Comparison of ENCODE assay signal across 24 cellular contexts in genomic region chr14:102502571-102502970, GRCh38.
"Had no signal": no experiment of that assay in that cellular context is flagged by ENCODE, and none has a peak within 500 bp of the region (broad histone marks: within the 10 kb centered on the region; RNA-seq: fewer than 3 reads in every experiment).

No MANE protein-coding gene starts in this region.

- H3K36me3 ChIP-seq: prostate gland had no signal

- H3K27me3 Mint-ChIP-seq: dendritic cell treated with granulocyte-macrophage colony-stimulating factor and Interleukin-4, amounts not matched to agents 40 ng/mL and 50 ng/mL, for 4 days; effector memory CD8-positive, alpha-beta T cell; stimulated activated naive B cell treated with anti-CD40 and anti-IgM and Interleukin-4, amounts not matched to agents 10 μg/mL and 1 μg/mL and 100 μg/mL, for 72 hours had no signal

- H3K27ac Mint-ChIP-seq: dendritic cell treated with granulocyte-macrophage colony-stimulating factor and Interleukin-4, amounts not matched to agents 40 ng/mL and 50 ng/mL, for 4 days; effector memory CD8-positive, alpha-beta T cell; natural killer cell; stimulated activated naive B cell treated with anti-CD40 and anti-IgM and Interleukin-4, amounts not matched to agents 10 μg/mL and 1 μg/mL and 100 μg/mL, for 72 hours had no signal

- H3K4me1 ChIP-seq: parathyroid adenoma, prostate gland had no signal

- H3K4me1 Mint-ChIP-seq: stimulated activated naive B cell treated with anti-CD40 and anti-IgM and Interleukin-4, amounts not matched to agents 10 μg/mL and 1 μg/mL and 100 μg/mL, for 72 hours had no signal

- DNase-seq: cerebellar nuclear complex; effector memory CD8-positive, alpha-beta T cell; glutamatergic neuron; kidney; left colon; mammary epithelial cell; natural killer cell; occipital lobe; retina; spleen; stimulated activated CD4-positive, alpha-beta T cell treated with anti-CD3 and anti-CD28 coated beads, Interleukin-15, amount 100 ng/mL, for 24 hours; stimulated activated CD4-positive, alpha-beta T cell treated with anti-CD3 and anti-CD28 coated beads, Interleukin-1b, Interleukin-23, amount 100 ng/mL, for 48 hours; stimulated activated CD4-positive, alpha-beta T cell treated with anti-CD3 and anti-CD28 coated beads, Interleukin-4, amount 100 ng/mL, for 24 hours; stimulated activated naive B cell treated with anti-CD40 and anti-IgM and Interleukin-4, amounts not matched to agents 10 μg/mL and 1 μg/mL and 100 μg/mL, for 72 hours; stomach; substantia nigra had no signal

- H3K9me3 Mint-ChIP-seq: dendritic cell treated with granulocyte-macrophage colony-stimulating factor and Interleukin-4, amounts not matched to agents 40 ng/mL and 50 ng/mL, for 4 days; effector memory CD8-positive, alpha-beta T cell; natural killer cell; stimulated activated naive B cell treated with anti-CD40 and anti-IgM and Interleukin-4, amounts not matched to agents 10 μg/mL and 1 μg/mL and 100 μg/mL, for 72 hours had no signal

- ATAC-seq: effector memory CD8-positive, alpha-beta T cell; gastroesophageal sphincter; left colon; natural killer cell; sciatic nerve; stimulated activated naive B cell treated with anti-CD40 and anti-IgM and Interleukin-4, amounts not matched to agents 10 μg/mL and 1 μg/mL and 100 μg/mL, for 72 hours had no signal

- H3K4me3 ChIP-seq: esophagus muscularis mucosa, gastroesophageal sphincter, hepatocyte, prostate gland, spleen, stomach had no signal

- H3K9me3 ChIP-seq: esophagus muscularis mucosa, gastroesophageal sphincter, prostate gland, spleen, stomach had no signal

- H3K4me3 Mint-ChIP-seq: dendritic cell treated with granulocyte-macrophage colony-stimulating factor and Interleukin-4, amounts not matched to agents 40 ng/mL and 50 ng/mL, for 4 days; effector memory CD8-positive, alpha-beta T cell; natural killer cell; stimulated activated naive B cell treated with anti-CD40 and anti-IgM and Interleukin-4, amounts not matched to agents 10 μg/mL and 1 μg/mL and 100 μg/mL, for 72 hours had no signal

- H3K36me3 Mint-ChIP-seq: natural killer cell had no signal

- H3K27ac ChIP-seq: hepatocyte, parathyroid adenoma, prostate gland had no signal

- FAIRE-seq: colon, kidney had no signal

- H3K27me3 ChIP-seq: esophagus muscularis mucosa, gastroesophageal sphincter, hepatocyte, spleen, stomach had no signal
